Comparison of ENCODE assay signal across 26 cellular contexts in the genomic region with DNA sequence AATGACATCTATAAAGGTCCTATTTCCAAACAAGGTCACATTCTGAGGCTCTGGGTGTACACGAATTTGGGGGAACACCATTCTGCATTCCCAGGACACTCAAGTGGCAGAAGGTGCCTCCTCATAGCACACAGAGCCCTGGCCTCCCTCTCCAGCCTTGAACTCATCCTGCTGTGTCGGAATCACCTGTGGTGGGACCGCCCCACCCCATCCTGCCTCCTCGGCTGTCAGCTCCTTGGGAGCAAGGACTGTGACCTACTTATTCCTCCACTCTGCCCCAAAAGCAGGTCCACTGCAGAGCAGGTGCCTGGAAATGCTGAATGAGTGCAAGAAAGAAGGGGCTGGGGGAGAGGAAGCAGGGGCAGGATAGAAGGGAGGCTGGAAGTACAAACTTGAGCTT. TPM values are rescaled to one million over a fixed set of nuclear protein-coding genes. Genes with fewer than 3 reads are reported as not detected.
DNase-seq lines count a peak whose midpoint lies in the region; ATAC-seq, FAIRE-seq and TF ChIP-seq lines count a peak whose summit lies in the region.
"Had no signal": no experiment of that assay in that cellular context is flagged by ENCODE, and none has a peak within 500 bp of the region (broad histone marks: within the 10 kb centered on the region; RNA-seq: fewer than 3 reads in every experiment).

No MANE protein-coding gene starts in this region.

- H2AFZ ChIP-seq in IMR-90 (replicated peaks; ENCODE audit: low read length, poor library complexity): peak overlapping the region; percentile 11
- H2AFZ ChIP-seq in endothelial cell of umbilical vein (ENCODE audit: low read depth, low read length): no peak overlapping the region

- H3K4me3 ChIP-seq in BLaER1 treated with 17β-estradiol and CSF1 and Interleukin-3, amounts not matched to agents 10 nM and 100 nM: no peak overlapping the region
- H3K4me3 ChIP-seq in IMR-90 (ENCODE audit: insufficient read depth, low read depth, low read length): no peak overlapping the region
- H3K4me3 ChIP-seq in endothelial cell of umbilical vein (replicated peaks in 1 of 3; ENCODE audit: insufficient read depth in 1 of 3, low read depth in 1 of 3, low read length in 3 of 3): no peak overlapping the region
- no peak overlapping the region for H3K4me3 ChIP-seq in mesendoderm (ENCODE audit: low read length)
- H3K4me3 ChIP-seq: BLaER1, coronary artery, smooth muscle cell, upper lobe of right lung had no signal

- peaks cover 19 to 56% (median 39%) of the 10 kb centered on the region in 10 experiments for H3K4me1 ChIP-seq in BLaER1 treated with 17β-estradiol and CSF1 and Interleukin-3, amounts not matched to agents 10 nM and 100 nM
- peaks cover 10% of the 10 kb centered on the region for H3K4me1 ChIP-seq in IMR-90 (ENCODE audit: control insufficient read depth, insufficient read depth, low read length)
- H3K4me1 ChIP-seq in endothelial cell of umbilical vein (ENCODE audit: control insufficient read depth, extremely low read depth, insufficient read depth, low read length): no peaks in the 10 kb centered on the region
- no peaks in the 10 kb centered on the region for H3K4me1 ChIP-seq in mesendoderm (ENCODE audit: control insufficient read depth, low read depth, low read length)
- H3K4me1 ChIP-seq: foreskin keratinocyte, upper lobe of right lung had no signal

- CTCF ChIA-PET in IMR-90 (lab: Yijun Ruan, JAX) (no interaction called here), endothelial cell of umbilical vein (lab: Charles Lee) (interaction anchor here (1.9 to 2.2 kb wide), 2 partner anchors 12 to 36 kb away, joined by 5 to 7 read pairs; no protein-coding TSS in a partner anchor)

- peak overlapping the region in 7 of 11 experiments; percentile 47 to 83 (median 63); a peak in 14 of 22 replicates for H3K27ac ChIP-seq in BLaER1 treated with 17β-estradiol and CSF1 and Interleukin-3, amounts not matched to agents 10 nM and 100 nM
- H3K27ac ChIP-seq in IMR-90 (ENCODE audit: insufficient read depth, low read length) (peak overlapping the region; percentile 45), endothelial cell of umbilical vein (ENCODE audit: insufficient read depth, low read depth, low read length) (peak overlapping the region; percentile 0), mesendoderm (ENCODE audit: low read depth, low read length) (no peak overlapping the region)
- H3K27ac ChIP-seq: BLaER1, foreskin keratinocyte, upper lobe of right lung had no signal

- peaks cover 0 to 85% (median 47%) of the 10 kb centered on the region in 11 experiments; a peak in 15 of 22 replicates for H3K36me3 ChIP-seq in BLaER1 treated with 17β-estradiol and CSF1 and Interleukin-3, amounts not matched to agents 10 nM and 100 nM
- no peaks in the 10 kb centered on the region for H3K36me3 ChIP-seq in IMR-90 (ENCODE audit: control insufficient read depth, insufficient read depth, low read length)
- H3K36me3 ChIP-seq in endothelial cell of umbilical vein (ENCODE audit: control insufficient read depth in 2 of 2, extremely low read depth in 1 of 2, insufficient read depth in 2 of 2, low read length in 2 of 2): no peaks in the 10 kb centered on the region
- H3K36me3 ChIP-seq in mesendoderm (ENCODE audit: control insufficient read depth, insufficient read depth, low read length): no peaks in the 10 kb centered on the region
- H3K36me3 ChIP-seq: upper lobe of right lung had no signal

- H4K20me1 ChIP-seq in BLaER1 treated with 17β-estradiol and CSF1 and Interleukin-3, amounts not matched to agents 10 nM and 100 nM: peaks cover 0 to 30% (median 0%) of the 10 kb centered on the region in 11 experiments; a peak in 4 of 22 replicates
- no peaks in the 10 kb centered on the region for H4K20me1 ChIP-seq in IMR-90 (ENCODE audit: insufficient read depth, low read length)
- no peaks in the 10 kb centered on the region for H4K20me1 ChIP-seq in endothelial cell of umbilical vein (replicated peaks; ENCODE audit: control insufficient read depth, extremely low read depth, insufficient read depth, low read length)

- peak overlapping the region; percentile 89 for H3K23ac ChIP-seq in IMR-90 (ENCODE audit: low read depth, low read length)
- no peak overlapping the region for H3K23ac ChIP-seq in mesendoderm (ENCODE audit: low read length)

- no peak for DNase-seq in IMR-90
- no peak for DNase-seq in endothelial cell of umbilical vein (ENCODE audit: low read depth, low spot score)
- peak; percentile 50 for DNase-seq in posterior vena cava (ENCODE audit: low spot score)
- DNase-seq in activated CD8-positive, alpha-beta memory T cell treated with anti-CD3 and anti-CD28 coated beads for 24 hours: no peak
- no peak for DNase-seq in mesendoderm
- DNase-seq: activated CD4-positive, alpha-beta memory T cell treated with anti-CD3 and anti-CD28 coated beads, Interleukin-2, amount 10 ng/mL, durations not matched to agents 7 days and 5 days; activated CD4-positive, alpha-beta T cell treated with anti-CD3 and anti-CD28 coated beads for 1 hour; effector memory CD4-positive, alpha-beta T cell; KG1; MM.1S; NCI-H1436; NCI-H2081 treated with DMSO at 0.1 percent for 48 hours; SK-N-SH; stimulated activated CD4-positive, alpha-beta T cell treated with anti-CD3 and anti-CD28 coated beads, Interleukin-2, amount 100 ng/mL, for 24 hours; upper lobe of right lung had no signal

- intact Hi-C loops in IMR-90 (cut with micrococcal nuclease) (no loop called here), endothelial cell of umbilical vein (cut with micrococcal nuclease) (no loop called here), posterior vena cava (cut with DNase I) (no loop called here)

- H2BK15ac ChIP-seq in IMR-90 (ENCODE audit: low read depth, low read length) (peak overlapping the region; percentile 25; the same call in 2 of the 3 replicates), mesendoderm (replicated peaks; ENCODE audit: low read depth) (no peak overlapping the region)

- H3K9me3 ChIP-seq in BLaER1 treated with 17β-estradiol and CSF1 and Interleukin-3, amounts not matched to agents 10 nM and 100 nM (replicated peaks in 1 of 11): no peaks in the 10 kb centered on the region
- 0 out of 2 replicates have a peak, but pooled peaks cover 2% of the 10 kb centered on the region for H3K9me3 ChIP-seq in IMR-90 (ENCODE audit: control insufficient read depth, insufficient read depth, low read length)
- H3K9me3 ChIP-seq in endothelial cell of umbilical vein (replicated peaks; ENCODE audit: control insufficient read depth, insufficient read depth, low read length): no peaks in the 10 kb centered on the region
- H3K9me3 ChIP-seq: BLaER1, SK-N-SH, upper lobe of right lung had no signal

- H4K5ac ChIP-seq in IMR-90 (ENCODE audit: low read depth, low read length) (peak overlapping the region; percentile 68), mesendoderm (ENCODE audit: low read length) (no peak overlapping the region)

- H3K79me2 ChIP-seq in endothelial cell of umbilical vein (ENCODE audit: control insufficient read depth, insufficient read depth, low read length): no peaks in the 10 kb centered on the region
- no peaks in the 10 kb centered on the region for H3K79me2 ChIP-seq in mesendoderm (ENCODE audit: control insufficient read depth, insufficient read depth, low read length)

- H2BK120ac ChIP-seq in IMR-90 (ENCODE audit: low read depth, low read length): peak overlapping the region; percentile 97
- H2BK120ac ChIP-seq in mesendoderm (ENCODE audit: low read depth, low read length): no peak overlapping the region

- no peak for TF ChIP-seq RAD21 in IMR-90 (IDR thresholded peaks at IDR 0.05; ENCODE audit: low read length)

- peak overlapping the region in 3 of 11 experiments; percentile 1 to 56 (median 53); a peak in 2 of 22 replicates for H3K9ac ChIP-seq in BLaER1 treated with 17β-estradiol and CSF1 and Interleukin-3, amounts not matched to agents 10 nM and 100 nM
- H3K9ac ChIP-seq in IMR-90 (ENCODE audit: low read depth, low read length) (no peak overlapping the region), endothelial cell of umbilical vein (replicated peaks; ENCODE audit: extremely low read depth, insufficient read depth, low read length) (no peak overlapping the region), mesendoderm (ENCODE audit: low read length) (no peak overlapping the region)
- H3K9ac ChIP-seq: BLaER1, SK-N-SH had no signal

- peak overlapping the region in 5 of 11 experiments; percentile 7 to 53 (median 23); a peak in 6 of 22 replicates for H3K4me2 ChIP-seq in BLaER1 treated with 17β-estradiol and CSF1 and Interleukin-3, amounts not matched to agents 10 nM and 100 nM
- no peak overlapping the region for H3K4me2 ChIP-seq in IMR-90 (ENCODE audit: low read depth, low read length)
- H3K4me2 ChIP-seq in endothelial cell of umbilical vein (ENCODE audit: insufficient read depth, low read length): no peak overlapping the region
- no peak overlapping the region for H3K4me2 ChIP-seq in mesendoderm (ENCODE audit: low read length)
- H3K4me2 ChIP-seq: BLaER1, SK-N-SH, smooth muscle cell had no signal

- no peak for FAIRE-seq in endothelial cell of umbilical vein (lab: Jason Lieb, UNC)
- FAIRE-seq: D721Med, TTC549 had no signal

- POLR2A ChIA-PET in IMR-90 (lab: Charles Lee; ENCODE audit: unreplicated experiment) (no interaction called here), endothelial cell of umbilical vein (lab: Charles Lee) (no interaction called here)

- peaks cover 9% of the 10 kb centered on the region; the same call in 1 of the 2 replicates for H3K9me1 ChIP-seq in IMR-90 (ENCODE audit: insufficient read depth, low read length)
- H3K9me1 ChIP-seq in endothelial cell of umbilical vein (replicated peaks; ENCODE audit: control insufficient read depth, extremely low read depth, insufficient read depth, low read length): no peaks in the 10 kb centered on the region

- H2AK9ac ChIP-seq in IMR-90 (replicated peaks; ENCODE audit: low read depth, low read length, poor library complexity): peak overlapping the region; percentile 79

- WGBS in IMR-90 (ENCODE audit: extremely low coverage in 2 of 2, insufficient read length in 1 of 2), 2 experiments: 43% methylated on average over 1 of the region's 4 CpGs; no CpG with 5 or more reads in 1 of the 2 experiments
- WGBS in mesendoderm (ENCODE audit: extremely low coverage, insufficient coverage, low lambda C conversion rate): no CpG with 5 or more reads among the region's 4 CpGs

- peak overlapping the region; percentile 87 for H4K91ac ChIP-seq in IMR-90 (ENCODE audit: insufficient read depth, low read depth, low read length)

- H3K4ac ChIP-seq in IMR-90 (ENCODE audit: low read depth, low read length) (peak overlapping the region; percentile 94), mesendoderm (ENCODE audit: low read depth, low read length) (no peak overlapping the region)

- H2BK20ac ChIP-seq in IMR-90 (ENCODE audit: low read depth, low read length): peak overlapping the region; percentile 96

- in situ Hi-C loops in IMR-90 (cut with MboI; ENCODE audit: low sequenced_read_pairs): no loop called here

- peak overlapping the region; percentile 86 for H3K14ac ChIP-seq in IMR-90 (replicated peaks; ENCODE audit: low read depth, low read length)

- H2AK5ac ChIP-seq in IMR-90 (ENCODE audit: low read depth, low read length) (peak overlapping the region; percentile 99), mesendoderm (ENCODE audit: low read length) (no peak overlapping the region)

- H3K27me3 ChIP-seq in BLaER1 treated with 17β-estradiol and CSF1 and Interleukin-3, amounts not matched to agents 10 nM and 100 nM: no peaks in the 10 kb centered on the region
- H3K27me3 ChIP-seq in IMR-90 (ENCODE audit: control insufficient read depth, insufficient read depth, low read length) (no peaks in the 10 kb centered on the region), endothelial cell of umbilical vein (ENCODE audit: control insufficient read depth in 2 of 2, insufficient read depth in 2 of 2, low read length in 2 of 2) (peaks cover 0 to 8% of the 10 kb centered on the region in 2 experiments), mesendoderm (ENCODE audit: insufficient read depth, low read length, poor library complexity) (no peaks in the 10 kb centered on the region)
- H3K27me3 ChIP-seq: BLaER1, upper lobe of right lung had no signal

- TF ChIP-seq CTCF in IMR-90 (conservative IDR thresholded peaks at IDR 0.05; ENCODE audit: low read depth, low read length): no peak
- TF ChIP-seq CTCF in endothelial cell of umbilical vein (IDR thresholded peaks at IDR 0.05; ENCODE audit: extremely low read depth in 1 of 2, insufficient read depth in 1 of 2, low read depth in 1 of 2, low read length in 2 of 2): no peak

- ATAC-seq in IMR-90 (ENCODE audit: low read depth) (no peak), esophagus mucosa (no peak), GM18861 (IDR thresholded peaks at IDR 0.05; ENCODE audit: unreplicated experiment) (no peak)
- ATAC-seq: activated naive CD4-positive, alpha-beta T cell treated with anti-CD3 and anti-CD28 coated beads, Interleukin-2, amount 50 U/mL, for 72 hours; activated T-helper 17 cell treated with anti-CD3 and anti-CD28 coated beads, Interleukin-2, amount 50 U/mL, for 72 hours; upper lobe of right lung had no signal

- no peaks in the 10 kb centered on the region for H3K79me1 ChIP-seq in IMR-90 (ENCODE audit: low read depth in 1 of 2, low read length in 2 of 2)
- no peaks in the 10 kb centered on the region for H3K79me1 ChIP-seq in mesendoderm (ENCODE audit: low read length)

- H3K56ac ChIP-seq in IMR-90 (ENCODE audit: extremely low read depth, insufficient read depth, low read length) (peak overlapping the region; percentile 60; the same call in 1 of the 2 replicates), mesendoderm (ENCODE audit: low read length) (no peak overlapping the region)

- H3K18ac ChIP-seq in IMR-90 (ENCODE audit: low read depth, low read length) (peak overlapping the region; percentile 75), mesendoderm (ENCODE audit: low read length) (no peak overlapping the region)

- H4K8ac ChIP-seq in IMR-90 (ENCODE audit: low read depth in 2 of 2, low read length in 2 of 2) (peak overlapping the region; percentile 1 to 60; a peak in 2 of 4 replicates), mesendoderm (ENCODE audit: low read depth, low read length) (no peak overlapping the region)

- TF ChIP-seq POLR2A in IMR-90 (IDR thresholded peaks at IDR 0.05; ENCODE audit: low read depth, low read length) (no peak), endothelial cell of umbilical vein (IDR thresholded peaks at IDR 0.05; ENCODE audit: low read depth, low read length) (no peak)

- BruUV-seq in IMR-90 (replicated peaks; lab: Mats Ljungman, UMichigan) (no TSS peak), endothelial cell of umbilical vein (replicated peaks; lab: Mats Ljungman, UMichigan) (no TSS peak)

- dilution Hi-C loops in IMR-90 (cut with HindIII; ENCODE audit: low sequenced_read_pairs, unreplicated experiment) (no loop called here), endothelial cell of umbilical vein (cut with MboI; ENCODE audit: extremely low pct_ligation_motif_present, low sequenced_read_pairs) (no loop called here)

- peak overlapping the region; percentile 89 for H2BK5ac ChIP-seq in IMR-90 (ENCODE audit: low read depth, low read length, poor library complexity, severe bottlenecking)
- no peak overlapping the region for H2BK5ac ChIP-seq in mesendoderm (ENCODE audit: low read length)

RNA-seq across cellular contexts. Expression of a gene that starts 33.5 kb away (rescaled TPM):
- total RNA-seq in IMR-90 (2012; rRNA removed): 1.1 and 1.3 TPM in 2 replicates
- polyA plus RNA-seq in IMR-90 (2012; rRNA removed): 8.9 and 9.5 TPM in 2 replicates
- polyA plus RNA-seq in IMR-90 (2012; cell fraction: cytosol; rRNA removed): 5.3 and 12.8 TPM in 2 replicates
- polyA plus RNA-seq in IMR-90 (2012; cell fraction: nucleus; rRNA removed; ENCODE audit: low replicate concordance): 3.7 and 5.2 TPM in 2 replicates
- total RNA-seq in endothelial cell of umbilical vein: 8.2 and 12.0 TPM in 2 replicates
- 9.0 and 10.6 TPM in 2 replicates for polyA plus RNA-seq in endothelial cell of umbilical vein
- polyA plus RNA-seq in endothelial cell of umbilical vein (2011; cell fraction: cytosol; rRNA removed): 9.9 TPM in 2 replicates
- 3.4 and 4.2 TPM in 2 replicates for polyA plus RNA-seq in endothelial cell of umbilical vein (2011; cell fraction: nucleus; rRNA removed)
- 13.5 and 22.2 TPM in 2 replicates for polyA plus RNA-seq in endothelial cell of umbilical vein (2012)
- polyA minus RNA-seq in endothelial cell of umbilical vein: 3.3 and 4.1 TPM in 2 replicates
- polyA minus RNA-seq in endothelial cell of umbilical vein (2011; cell fraction: cytosol; rRNA and poly(A)+ RNA removed): 0.41 TPM
- 1.5 and 1.6 TPM in 2 replicates for polyA minus RNA-seq in endothelial cell of umbilical vein (2011; cell fraction: nucleus; rRNA and poly(A)+ RNA removed)
- total RNA-seq in posterior vena cava: 100 to 1,000 TPM in 1 of 2 donors, 10 to 100 TPM in 1; 14.9 to 104 TPM
- 1.0 TPM for total RNA-seq in esophagus mucosa
- 1.8 TPM for polyA plus RNA-seq in mesendoderm (2013, experiment 1 of 2)
- 1.9 TPM for polyA plus RNA-seq in mesendoderm (2013, experiment 2 of 2)
- total RNA-seq: activated CD4-positive, alpha-beta memory T cell treated with anti-CD3 and anti-CD28 coated beads, Interleukin-2, amount 10 ng/mL, durations not matched to agents 7 days and 5 days; activated naive CD4-positive, alpha-beta T cell treated with anti-CD3 and anti-CD28 coated beads, Interleukin-2, amount 50 U/mL, for 72 hours; activated T-helper 17 cell treated with anti-CD3 and anti-CD28 coated beads, Interleukin-2, amount 50 U/mL, for 72 hours; foreskin keratinocyte had no signal
- polyA plus RNA-seq: foreskin keratinocyte had no signal
